25 cellular contexts compared by ENCODE assay signal in the genomic region with DNA sequence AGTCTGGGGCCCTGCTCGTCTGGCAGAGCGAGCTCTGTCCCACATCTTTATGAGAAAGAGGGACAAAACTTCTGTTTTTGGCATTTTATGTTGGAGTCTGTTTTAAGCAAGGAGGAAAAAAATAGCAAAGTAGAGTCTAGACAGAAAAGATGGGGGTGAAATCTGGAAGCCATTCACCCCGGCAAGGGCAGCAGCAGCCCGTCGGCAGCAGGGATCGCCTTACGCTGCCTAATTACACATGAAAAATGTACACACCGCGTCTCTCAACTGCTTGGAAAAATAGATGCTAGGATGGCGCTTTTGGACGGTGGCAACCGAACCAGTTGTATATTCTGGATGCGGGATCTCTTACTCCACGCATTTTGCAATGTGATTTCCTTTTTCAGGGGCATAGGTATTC.
A peak's percentile ranks its signal among the peaks of the same experiment; 100 is the strongest.
DNase-seq lines count a peak whose midpoint lies in the region; ATAC-seq and TF ChIP-seq lines count a peak whose summit lies in the region.
"Had no signal": no experiment of that assay in that cellular context is flagged by ENCODE, and none has a peak within 500 bp of the region (broad histone marks: within the 10 kb centered on the region; RNA-seq: fewer than 3 reads in every experiment).

No MANE protein-coding gene starts in this region.

- no peak overlapping the region for H2AFZ ChIP-seq in mesenchymal stem cell (ENCODE audit: low read depth, low read length)
- H2AFZ ChIP-seq: GM23248 had no signal

- intact Hi-C loops in tibial artery (cut with DNase I; ENCODE audit: low total_unique reads) = no loop called here

- no peak overlapping the region for H3K18ac ChIP-seq in mesenchymal stem cell (ENCODE audit: low read depth in 1 of 2, low read length in 2 of 2)

- H3K4me3 ChIP-seq in mesenchymal stem cell (ENCODE audit: insufficient read depth in 1 of 2, low read depth in 1 of 2, low read length in 2 of 2) = no peak overlapping the region
- H3K4me3 ChIP-seq in tibial artery = peak overlapping the region; percentile 13 to 29
- H3K4me3 ChIP-seq: BLaER1, GM12878, GM23248, HAP-1, K562, MG63, SK-N-MC had no signal

- peak overlapping the region; percentile 39 for H3K9ac ChIP-seq in mesenchymal stem cell (ENCODE audit: low read length)
- H3K9ac ChIP-seq: BLaER1, GM23248 had no signal

- no peak overlapping the region for H2BK120ac ChIP-seq in mesenchymal stem cell (ENCODE audit: low read depth, low read length)

- H3K36me3 ChIP-seq in mesenchymal stem cell (ENCODE audit: control insufficient read depth in 1 of 2, insufficient read depth in 2 of 2, low read depth in 1 of 2, low read length in 2 of 2) = no peaks in the 10 kb centered on the region
- no peaks in the 10 kb centered on the region for H3K36me3 ChIP-seq in tibial artery
- H3K36me3 ChIP-seq: BLaER1, HAP-1, MG63 had no signal

- H4K91ac ChIP-seq in mesenchymal stem cell (ENCODE audit: low read length) = no peak overlapping the region

- DNase-seq in NCI-H2227 (lab: John Stamatoyannopoulos, UW; ENCODE audit: unreplicated experiment) = peak; percentile 7
- DNase-seq in NCI-H2227 treated with DMSO at 0.1 percent for 48 hours (lab: John Stamatoyannopoulos, UW) = no peak
- peak; percentile 70 for DNase-seq in NCI-H748 treated with DMSO at 0.1 percent for 48 hours (lab: John Stamatoyannopoulos, UW)
- DNase-seq in mesenchymal stem cell = no peak
- no peak for DNase-seq in tibial artery
- no peak for DNase-seq in HUDEP-2 (lab: John Stamatoyannopoulos, UW; ENCODE audit: unreplicated experiment in 76 of 76)
- DNase-seq: ACHN; CD4-positive, alpha-beta T cell; COR-L47; DND-41; GM23248; MG63; NCI-H1048; NCI-H1694; NCI-H446; NCI-H774; NK-92 treated with Interleukin-12 subunit alpha and Interleukin-12 subunit beta, amount 100 ng/mL, for 24 hours; SHP77 treated with DMSO at 0.1 percent for 48 hours had no signal

- H2BK12ac ChIP-seq in mesenchymal stem cell (ENCODE audit: low read length in 2 of 2) = no peak overlapping the region

- H3K4me2 ChIP-seq in mesenchymal stem cell (ENCODE audit: low read length, poor library complexity, severe bottlenecking) = peak overlapping the region; percentile 11
- H3K4me2 ChIP-seq: BLaER1 had no signal

- H3K79me1 ChIP-seq in mesenchymal stem cell (replicated peaks; ENCODE audit: low read length, poor library complexity, severe bottlenecking) = no peaks in the 10 kb centered on the region

- no peak overlapping the region for H2AK5ac ChIP-seq in mesenchymal stem cell (ENCODE audit: low read length, severe bottlenecking)

- no peak overlapping the region for H2BK5ac ChIP-seq in mesenchymal stem cell (ENCODE audit: low read depth, low read length, poor library complexity, severe bottlenecking)

- H3K23ac ChIP-seq in mesenchymal stem cell (ENCODE audit: low read length in 2 of 2) = no peak overlapping the region

- no peak overlapping the region for H3K14ac ChIP-seq in mesenchymal stem cell (ENCODE audit: low read length in 2 of 2)

- H3K4me1 ChIP-seq in mesenchymal stem cell (ENCODE audit: control insufficient read depth, insufficient read depth, low read depth, low read length) = peaks cover 2% of the 10 kb centered on the region
- H3K4me1 ChIP-seq in tibial artery = peaks cover 0 to 49% (median 34%) of the 10 kb centered on the region in 4 donors
- H3K4me1 ChIP-seq: BLaER1, HAP-1 had no signal

- H3K27ac ChIP-seq in mesenchymal stem cell (ENCODE audit: low read length, poor library complexity, severe bottlenecking) (no peak overlapping the region), tibial artery (peak overlapping the region; percentile 45 to 46)
- H3K27ac ChIP-seq: BLaER1, GM23248, RWPE1, SK-N-MC had no signal

- H2BK15ac ChIP-seq in mesenchymal stem cell (ENCODE audit: low read depth, poor library complexity, severe bottlenecking) = no peak overlapping the region

- peaks cover 2 to 3% of the 10 kb centered on the region in 2 experiments for H3K27me3 ChIP-seq in mesenchymal stem cell (ENCODE audit: control insufficient read depth in 1 of 2, insufficient read depth in 1 of 2, low read length in 2 of 2)
- no peaks in the 10 kb centered on the region for H3K27me3 ChIP-seq in tibial artery
- H3K27me3 ChIP-seq: BLaER1, MG63 had no signal

- H4K8ac ChIP-seq in mesenchymal stem cell (ENCODE audit: low read length) = no peak overlapping the region

- no peak for TF ChIP-seq CTCF in tibial artery (IDR thresholded peaks at IDR 0.05)

- no peak for ATAC-seq in GM21737 (IDR thresholded peaks at IDR 0.05; ENCODE audit: unreplicated experiment)
- ATAC-seq: GM12878, K562 had no signal

- 92% methylated on average over 14 of the region's 14 CpGs for WGBS in mesenchymal stem cell

- H3K4ac ChIP-seq in mesenchymal stem cell (ENCODE audit: low read depth in 1 of 2, low read length in 2 of 2) = no peak overlapping the region

- H3K9me3 ChIP-seq in mesenchymal stem cell (ENCODE audit: control insufficient read depth, low read length) (no peaks in the 10 kb centered on the region), tibial artery (no peaks in the 10 kb centered on the region)
- H3K9me3 ChIP-seq: BLaER1, HAP-1, MG63 had no signal

Comparison
In these comparisons a context has a peak if more than half of its experiments do, and no peak if none do; other contexts are left out.
1. DNase-seq: peak in NCI-H2227 (single experiment) and NCI-H748 treated with DMSO at 0.1 percent for 48 hours (single experiment); none in NCI-H2227 treated with DMSO at 0.1 percent for 48 hours (single experiment), mesenchymal stem cell (single experiment), tibial artery (0 of 2) and HUDEP-2 (0 of 76).
2. H3K4me3 ChIP-seq: peak in tibial artery (2 of 2); none in mesenchymal stem cell (0 of 2).